Comparison of ENCODE assay signal across 8 cellular contexts in the genomic region with DNA sequence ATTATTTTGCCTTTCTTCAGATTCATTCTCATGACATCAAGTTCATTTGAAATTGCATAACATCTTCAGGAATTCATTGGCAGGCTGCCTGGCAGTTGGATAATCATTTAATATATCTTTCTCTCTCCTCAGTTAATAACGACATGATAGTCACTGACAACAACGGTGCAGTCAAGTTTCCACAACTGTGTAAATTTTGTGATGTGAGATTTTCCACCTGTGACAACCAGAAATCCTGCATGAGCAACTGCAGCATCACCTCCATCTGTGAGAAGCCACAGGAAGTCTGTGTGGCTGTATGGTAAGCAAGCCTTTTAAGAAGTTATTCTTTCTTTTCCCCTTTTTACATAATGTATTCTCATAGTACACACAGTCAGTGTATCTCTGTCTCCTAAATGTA. TPM values are rescaled to one million over a fixed set of nuclear protein-coding genes. Genes with fewer than 3 reads are reported as not detected.
DNase-seq lines count a peak whose midpoint lies in the region; ATAC-seq and TF ChIP-seq lines count a peak whose summit lies in the region.

No MANE protein-coding gene starts in this region.

- H4K20me1 ChIP-seq in SU-DHL-6 (ENCODE audit: low read depth, low read length) (no peaks in the 10 kb centered on the region), Karpas-422 (ENCODE audit: insufficient read depth, low read depth, low read length) (no peaks in the 10 kb centered on the region)

- H3K9ac ChIP-seq in SU-DHL-6 (ENCODE audit: low read length) (peak overlapping the region; percentile 35), duodenal mucosa (ENCODE audit: low read depth in 1 of 2, low read length in 2 of 2) (no peak overlapping the region), Karpas-422 (ENCODE audit: low read length) (no peak overlapping the region)

- peaks cover 34% of the 10 kb centered on the region for H3K4me1 Mint-ChIP-seq in osteocyte (ENCODE audit: unreplicated experiment)

- H3K36me3 ChIP-seq in SU-DHL-6 (ENCODE audit: low read length) (0 out of 2 replicates have a peak, but pooled peaks cover 6% of the 10 kb centered on the region), duodenal mucosa (ENCODE audit: control insufficient read depth in 1 of 2, insufficient read depth in 2 of 2, low read length in 2 of 2) (peaks cover 25 to 39% of the 10 kb centered on the region in 2 donors), Karpas-422 (ENCODE audit: insufficient read depth, low read length) (no peaks in the 10 kb centered on the region)

- H3K4me3 ChIP-seq in SU-DHL-6 (ENCODE audit: insufficient read depth, low read length, poor library complexity, severe bottlenecking) (peak overlapping the region; percentile 14), duodenal mucosa (ENCODE audit: low read depth in 1 of 2, low read length in 2 of 2) (no peak overlapping the region), Karpas-422 (ENCODE audit: low read length) (no peak overlapping the region)

- peak; percentile 60 for ATAC-seq in HG03045 (IDR thresholded peaks at IDR 0.05; ENCODE audit: unreplicated experiment)

- no peaks in the 10 kb centered on the region for H3K9me2 ChIP-seq in SU-DHL-6 (replicated peaks; ENCODE audit: insufficient read depth, low read length)
- no peaks in the 10 kb centered on the region for H3K9me2 ChIP-seq in Karpas-422 (replicated peaks; ENCODE audit: insufficient read depth, low read length)

- DNase-seq in SIG-M5 treated with dmso at 0.1 percent for 504 hours (lab: John Stamatoyannopoulos, UW; ENCODE audit: unreplicated experiment): peak; percentile 56
- no peak for DNase-seq in SIG-M5 (lab: John Stamatoyannopoulos, UW)
- no peak for DNase-seq in osteocyte (ENCODE audit: extremely low spot score, unreplicated experiment)
- no peak for DNase-seq in Karpas-422
- DNase-seq in SK-N-DZ (ENCODE audit: low spot score): no peak

- H3K4me1 ChIP-seq in duodenal mucosa (ENCODE audit: control insufficient read depth in 1 of 2, insufficient read depth in 2 of 2, low read length in 2 of 2): peaks cover 49 to 59% of the 10 kb centered on the region in 2 donors
- H3K4me1 ChIP-seq in Karpas-422 (ENCODE audit: low read length): no peaks in the 10 kb centered on the region

- H3K27me3 Mint-ChIP-seq in osteocyte (ENCODE audit: unreplicated experiment): no peaks in the 10 kb centered on the region

- no peak overlapping the region for H2AFZ ChIP-seq in SU-DHL-6 (ENCODE audit: low read depth, low read length, severe bottlenecking)
- no peak overlapping the region for H2AFZ ChIP-seq in Karpas-422 (ENCODE audit: low read length)

- no peaks in the 10 kb centered on the region for H3K27me3 ChIP-seq in SU-DHL-6 (ENCODE audit: low read length)
- H3K27me3 ChIP-seq in duodenal mucosa (ENCODE audit: control insufficient read depth in 1 of 2, insufficient read depth in 2 of 2, low read length in 2 of 2): no peaks in the 10 kb centered on the region
- no peaks in the 10 kb centered on the region for H3K27me3 ChIP-seq in Karpas-422 (ENCODE audit: low read length)

- H3K36me3 Mint-ChIP-seq in osteocyte (ENCODE audit: unreplicated experiment): peaks cover 29% of the 10 kb centered on the region

- peak overlapping the region; percentile 71 for H3K4me2 ChIP-seq in SU-DHL-6 (ENCODE audit: low read depth, low read length, poor library complexity, severe bottlenecking)
- no peak overlapping the region for H3K4me2 ChIP-seq in Karpas-422 (ENCODE audit: low read depth, low read length, poor library complexity, severe bottlenecking)

- peaks cover 40% of the 10 kb centered on the region for H3K79me2 ChIP-seq in SU-DHL-6 (ENCODE audit: insufficient read depth, low read length)
- H3K79me2 ChIP-seq in Karpas-422 (ENCODE audit: low read length): no peaks in the 10 kb centered on the region

- peaks cover 50% of the 10 kb centered on the region for H3F3A ChIP-seq in SU-DHL-6 (ENCODE audit: insufficient read depth)

- H3K27ac ChIP-seq in SU-DHL-6 (ENCODE audit: low read depth, low read length) (peak overlapping the region; percentile 95), duodenal mucosa (ENCODE audit: low read depth, low read length) (peak overlapping the region; percentile 51), Karpas-422 (ENCODE audit: low read length) (no peak overlapping the region)

- H3K9me3 Mint-ChIP-seq in osteocyte (ENCODE audit: unreplicated experiment): no peaks in the 10 kb centered on the region

- H3K4me3 Mint-ChIP-seq in osteocyte (ENCODE audit: unreplicated experiment): no peak overlapping the region

- H3K9me3 ChIP-seq in SU-DHL-6 (ENCODE audit: insufficient read depth, low read length) (no peaks in the 10 kb centered on the region), duodenal mucosa (ENCODE audit: control insufficient read depth in 1 of 2, low read length in 2 of 2) (no peaks in the 10 kb centered on the region), Karpas-422 (ENCODE audit: low read length) (no peaks in the 10 kb centered on the region)

- no peak for TF ChIP-seq CTCF in SU-DHL-6 (IDR thresholded peaks at IDR 0.05; ENCODE audit: insufficient read depth, low read length, poor library complexity, severe bottlenecking)
- TF ChIP-seq CTCF in osteocyte (IDR thresholded peaks at IDR 0.05): no peak

- peak overlapping the region; percentile 19 for H3K27ac Mint-ChIP-seq in osteocyte (ENCODE audit: unreplicated experiment)

RNA-seq across cellular contexts. Expression of a gene that starts 38.2 kb away (rescaled TPM):
- 71.5 and 72.1 TPM in 2 replicates for total RNA-seq in osteocyte
- not detected in 2 replicates for total RNA-seq in Karpas-422 (2014; rRNA removed; shearing (Covaris generic); ENCODE audit: low replicate concordance)
- 0.49 and 0.83 TPM in 2 replicates for polyA plus RNA-seq in SK-N-DZ (2014; cell fraction: cytosol; rRNA removed)
- 0.53 and 1.6 TPM in 2 replicates for polyA plus RNA-seq in SK-N-DZ (2014; cell fraction: nucleus; rRNA removed)

Comparison
In these comparisons a context has a peak if more than half of its experiments do, and no peak if none do; other contexts are left out.
1. RNA of a gene that starts 38.2 kb away (total RNA-seq): 71.5 to 72.1 TPM in osteocyte; not detected in Karpas-422; every median in the first group is over 10 times any median in the second.